In the genomic region with DNA sequence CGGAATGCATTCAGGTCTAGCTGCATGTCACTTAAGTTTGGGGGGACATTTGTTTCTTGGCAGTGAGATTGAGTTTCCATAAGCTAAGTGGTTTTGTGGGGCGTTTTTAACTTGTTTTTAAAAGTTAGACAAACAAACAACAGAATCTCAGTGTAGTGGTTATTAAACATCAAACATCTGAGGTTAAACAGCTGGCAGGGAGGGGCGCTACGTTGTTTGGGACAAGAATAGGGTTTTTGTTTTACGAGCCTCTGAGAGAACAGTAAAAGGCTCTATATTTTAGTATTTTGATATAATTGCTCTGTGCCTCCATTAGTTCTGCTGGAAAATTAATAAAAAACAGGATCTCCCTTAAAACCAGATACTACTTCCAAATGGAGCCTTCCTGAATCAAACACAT, we compare ENCODE assay signal across 19 cellular contexts. TPM values are rescaled to one million over a fixed set of nuclear protein-coding genes. Genes with fewer than 3 reads are reported as not detected.
A peak's percentile ranks its signal among the peaks of the same experiment; 100 is the strongest.
DNase-seq lines count a peak whose midpoint lies in the region; ATAC-seq and TF ChIP-seq lines count a peak whose summit lies in the region.
"Had no signal": no experiment of that assay in that cellular context is flagged by ENCODE, and none has a peak within 500 bp of the region (broad histone marks: within the 10 kb centered on the region; RNA-seq: fewer than 3 reads in every experiment).

No MANE protein-coding gene starts in this region.

- H3K27ac ChIP-seq in angular gyrus (ENCODE audit: low read depth, low read length): peak overlapping the region; percentile 81
- H3K27ac ChIP-seq in substantia nigra (ENCODE audit: low read depth, low read length, poor library complexity, severe bottlenecking): peak overlapping the region; percentile 58
- no peak overlapping the region for H3K27ac ChIP-seq in Peyer's patch
- H3K27ac ChIP-seq: BLaER1 treated with 17β-estradiol and CSF1 and Interleukin-3, amounts not matched to agents 10 nM and 100 nM had no signal

- TF ChIP-seq CTCF in Peyer's patch (IDR thresholded peaks at IDR 0.05): no peak

- no peak overlapping the region for H3K4me3 ChIP-seq in MG63
- H3K4me3 ChIP-seq in Peyer's patch: no peak overlapping the region
- H3K4me3 ChIP-seq: BLaER1 treated with 17β-estradiol and CSF1 and Interleukin-3, amounts not matched to agents 10 nM and 100 nM; GM12878; GM23338 had no signal

- H3K9me3 ChIP-seq in MG63: no peaks in the 10 kb centered on the region
- no peaks in the 10 kb centered on the region for H3K9me3 ChIP-seq in Peyer's patch

- TF ChIP-seq POLR2A in Peyer's patch (IDR thresholded peaks at IDR 0.05): no peak

- ATAC-seq in HG02885 (IDR thresholded peaks at IDR 0.05; ENCODE audit: poor library complexity, unreplicated experiment): no peak
- ATAC-seq: CD8-positive, alpha-beta T cell; GM12878; GM23338 had no signal

- H3K36me3 ChIP-seq in MG63 (no peaks in the 10 kb centered on the region), Peyer's patch (no peaks in the 10 kb centered on the region)
- H3K36me3 ChIP-seq: BLaER1 treated with 17β-estradiol and CSF1 and Interleukin-3, amounts not matched to agents 10 nM and 100 nM had no signal

- no peaks in the 10 kb centered on the region for H3K27me3 ChIP-seq in MG63
- no peaks in the 10 kb centered on the region for H3K27me3 ChIP-seq in Peyer's patch
- H3K27me3 ChIP-seq: BLaER1 treated with 17β-estradiol and CSF1 and Interleukin-3, amounts not matched to agents 10 nM and 100 nM had no signal

- H3K4me1 ChIP-seq in Peyer's patch: no peaks in the 10 kb centered on the region
- H3K4me1 ChIP-seq: BLaER1 treated with 17β-estradiol and CSF1 and Interleukin-3, amounts not matched to agents 10 nM and 100 nM had no signal

- DNase-seq in globus pallidus (ENCODE audit: low spot score) (peak; percentile 40), pons (ENCODE audit: low spot score) (peak; percentile 55), substantia nigra (lab: John Stamatoyannopoulos, UW) (peak in 2 of 49 donors; percentile 2 to 3), MG63 (no peak), ureter (ENCODE audit: low spot score) (no peak), Peyer's patch (no peak)
- DNase-seq: CD8-positive, alpha-beta T cell; COR-L47; DMS 273 treated with DMSO at 0.1 percent for 48 hours; DMS53; DND-41; EL; HCEC 1CT; IMR-90 had no signal

RNA-seq across cellular contexts. Expression of a gene that starts 41.6 kb away (rescaled TPM):
- total RNA-seq in MG63 (2014; rRNA removed; shearing (Covaris generic); ENCODE audit: low replicate concordance): 15.5 and 27.9 TPM in 2 replicates
- total RNA-seq in ureter (18.9 TPM), Peyer's patch (10 to 100 TPM in 3 of 4 donors, 1 to 10 TPM in 1; 3.3 to 39.8 (median 30.5) TPM)

Comparison
In these comparisons a context has a peak if more than half of its experiments do, and no peak if none do; other contexts are left out.
1. H3K27ac ChIP-seq: peak in angular gyrus (single experiment) and substantia nigra (single experiment); none in Peyer's patch (0 of 4).
2. DNase-seq: peak in globus pallidus (single experiment) and pons (single experiment); none in MG63 (single experiment), ureter (single experiment) and Peyer's patch (0 of 3).